In genomic region chr7:107627002-107627401, GRCh38 we compare ENCODE assay signal across 8 cellular contexts. TPM values are rescaled to one million over a fixed set of nuclear protein-coding genes. Genes with fewer than 3 reads are reported as not detected.
"Had no signal": no experiment of that assay in that cellular context is flagged by ENCODE, and none has a peak within 500 bp of the region (broad histone marks: within the 10 kb centered on the region; RNA-seq: fewer than 3 reads in every experiment).

No MANE protein-coding gene starts in this region.

- ATAC-seq: HepG2 had no signal

- H3K4me3 Mint-ChIP-seq: IgD-negative memory B cell had no signal

- FAIRE-seq: HepG2, HTR-8/SVneo had no signal

- H3K36me3 Mint-ChIP-seq: IgD-negative memory B cell had no signal

- H3K9me3 Mint-ChIP-seq: IgD-negative memory B cell had no signal

- DNase-seq: IMR-90, KBM-7, KG1 had no signal

- H3K27ac ChIP-seq: HL-60 had no signal

- H3K27me3 Mint-ChIP-seq: IgD-negative memory B cell had no signal

RNA-seq across cellular contexts. Expression of gene SLC26A4, which starts 33.6 kb away (rescaled TPM):
- total RNA-seq: HT-29 had no signal
- polyA plus RNA-seq: IgD-negative memory B cell had no signal
